In genomic region chr1:234538062-234538731, GRCh38 we compare ENCODE assay signal across 12 cellular contexts. TPM values are rescaled to one million over a fixed set of nuclear protein-coding genes. Genes with fewer than 3 reads are reported as not detected.
A peak's percentile ranks its signal among the peaks of the same experiment; 100 is the strongest.
DNase-seq lines count a peak whose midpoint lies in the region; TF ChIP-seq lines count a peak whose summit lies in the region.
"Had no signal": no experiment of that assay in that cellular context is flagged by ENCODE, and none has a peak within 500 bp of the region (broad histone marks: within the 10 kb centered on the region; RNA-seq: fewer than 3 reads in every experiment).

No MANE protein-coding gene starts in this region.

- H3K27ac ChIP-seq in mesenchymal stem cell (ENCODE audit: low read length, poor library complexity, severe bottlenecking) (no peak overlapping the region), spleen (peak overlapping the region in 5 of 8 donors; percentile 30 to 71 (median 52))

- H3K4me2 ChIP-seq in mesenchymal stem cell (ENCODE audit: low read length, poor library complexity, severe bottlenecking) = no peak overlapping the region

- peaks cover 37% of the 10 kb centered on the region for H3K4me1 Mint-ChIP-seq in chondrocyte (ENCODE audit: low read depth)

- H3K9me3 ChIP-seq in mesenchymal stem cell (ENCODE audit: control insufficient read depth, low read length) = no peaks in the 10 kb centered on the region
- H3K9me3 ChIP-seq in spleen = no peaks in the 10 kb centered on the region
- H3K9me3 ChIP-seq in HAP-1 = no peaks in the 10 kb centered on the region; the same call in 1 of the 2 replicates

- peak overlapping the region in 1 of 2 experiments; percentile 37 for H2BK12ac ChIP-seq in mesenchymal stem cell (ENCODE audit: low read length in 2 of 2)

- H2BK5ac ChIP-seq in mesenchymal stem cell (ENCODE audit: low read depth, low read length, poor library complexity, severe bottlenecking) = no peak overlapping the region

- no peak overlapping the region for H3K23ac ChIP-seq in mesenchymal stem cell (ENCODE audit: low read length in 2 of 2)

- WGBS in mesenchymal stem cell = 92% methylated on average over 18 of the region's 19 CpGs
- WGBS in spleen, 5 donors = 90 to 95% (median 93%) methylated on average over 18 to 19 of the region's 19 CpGs

- no peak overlapping the region for H2BK120ac ChIP-seq in mesenchymal stem cell (ENCODE audit: low read depth, low read length)

- H4K91ac ChIP-seq in mesenchymal stem cell (ENCODE audit: low read length) = peak overlapping the region; percentile 64

- peak overlapping the region; percentile 60 for H2BK15ac ChIP-seq in mesenchymal stem cell (ENCODE audit: low read depth, poor library complexity, severe bottlenecking)

- H2AK5ac ChIP-seq in mesenchymal stem cell (ENCODE audit: low read length, severe bottlenecking) = no peak overlapping the region

- H2AFZ ChIP-seq in mesenchymal stem cell (ENCODE audit: low read depth, low read length) = no peak overlapping the region

- no peaks in the 10 kb centered on the region for H3K79me1 ChIP-seq in mesenchymal stem cell (replicated peaks; ENCODE audit: low read length, poor library complexity, severe bottlenecking)

- no peak overlapping the region for H3K4ac ChIP-seq in mesenchymal stem cell (ENCODE audit: low read depth in 1 of 2, low read length in 2 of 2)

- peaks cover 16% of the 10 kb centered on the region for H3K4me1 ChIP-seq in mesenchymal stem cell (ENCODE audit: control insufficient read depth, insufficient read depth, low read depth, low read length)
- peaks cover 20 to 60% (median 34%) of the 10 kb centered on the region in 6 donors for H3K4me1 ChIP-seq in spleen
- H3K4me1 ChIP-seq in HAP-1 = 0 out of 2 replicates have a peak, but pooled peaks cover 4% of the 10 kb centered on the region

- no peaks in the 10 kb centered on the region for H3K36me3 ChIP-seq in mesenchymal stem cell (ENCODE audit: control insufficient read depth in 1 of 2, insufficient read depth in 2 of 2, low read depth in 1 of 2, low read length in 2 of 2)
- H3K36me3 ChIP-seq in spleen = no peaks in the 10 kb centered on the region
- no peaks in the 10 kb centered on the region for H3K36me3 ChIP-seq in HAP-1 (replicated peaks)

- H3K4me3 ChIP-seq in mesenchymal stem cell (ENCODE audit: insufficient read depth in 1 of 2, low read depth in 1 of 2, low read length in 2 of 2) = no peak overlapping the region
- H3K4me3 ChIP-seq in spleen = no peak overlapping the region
- H3K4me3 ChIP-seq in HAP-1 = no peak overlapping the region

- no peaks in the 10 kb centered on the region for H3K36me3 Mint-ChIP-seq in chondrocyte (ENCODE audit: low read depth)

- H3K9ac ChIP-seq in mesenchymal stem cell (ENCODE audit: low read length) = peak overlapping the region; percentile 37

- no peak overlapping the region for H3K18ac ChIP-seq in mesenchymal stem cell (ENCODE audit: low read depth in 1 of 2, low read length in 2 of 2)

- H3K4me3 Mint-ChIP-seq in chondrocyte (ENCODE audit: unreplicated experiment) = no peak overlapping the region
- H3K4me3 Mint-ChIP-seq: activated CD4-positive, alpha-beta memory T cell treated with anti-CD3 and anti-CD28 coated beads, Interleukin-2, amount 10 ng/mL, durations not matched to agents 7 days and 5 days had no signal

- H3K27ac Mint-ChIP-seq in chondrocyte (ENCODE audit: unreplicated experiment) = no peak overlapping the region
- H3K27ac Mint-ChIP-seq: activated CD4-positive, alpha-beta memory T cell treated with anti-CD3 and anti-CD28 coated beads, Interleukin-2, amount 10 ng/mL, durations not matched to agents 7 days and 5 days had no signal

- TF ChIP-seq POLR2A in spleen (IDR thresholded peaks at IDR 0.05) = no peak

- TF ChIP-seq CTCF in chondrocyte (IDR thresholded peaks at IDR 0.05) (no peak), spleen (IDR thresholded peaks at IDR 0.05 in 8 of 11, conservative IDR thresholded peaks at IDR 0.05 in 3 of 11) (no peak)

- no peaks in the 10 kb centered on the region for H3K9me3 Mint-ChIP-seq in chondrocyte (ENCODE audit: low read depth)
- H3K9me3 Mint-ChIP-seq: activated CD4-positive, alpha-beta memory T cell treated with anti-CD3 and anti-CD28 coated beads, Interleukin-2, amount 10 ng/mL, durations not matched to agents 7 days and 5 days had no signal

- in situ Hi-C loops in G401 (cut with HindIII; ENCODE audit: low sequenced_read_pairs) = no loop called here
- in situ Hi-C loops in HAP-1 (cut with MboI; ENCODE audit: low sequenced_read_pairs) = no loop called here

- H3K27me3 ChIP-seq in mesenchymal stem cell (ENCODE audit: control insufficient read depth in 1 of 2, insufficient read depth in 1 of 2, low read length in 2 of 2) = peaks cover 0 to 5% of the 10 kb centered on the region in 2 experiments
- no peaks in the 10 kb centered on the region for H3K27me3 ChIP-seq in spleen (replicated peaks in 1 of 7)
- H3K27me3 ChIP-seq in HAP-1 (ENCODE audit: low read depth) = no peaks in the 10 kb centered on the region

- DNase-seq in G401 (ENCODE audit: low spot score) (peak; percentile 54), chondrocyte (ENCODE audit: low spot score) (peak; percentile 75), mesenchymal stem cell (no peak), spleen (peak; percentile 44), COLO829 (ENCODE audit: low spot score) (no peak), HAP-1 (ENCODE audit: low spot score in 2 of 2) (no peak), NCI-H345 treated with DMSO at 0.1 percent for 48 hours (lab: John Stamatoyannopoulos, UW; ENCODE audit: unreplicated experiment) (no peak)
- DNase-seq in activated T-cell treated with anti-CD3 and anti-CD28 coated beads, Interleukin-2, amount 50 U/mL, for 48 hours = no peak
- DNase-seq: activated CD4-positive, alpha-beta memory T cell treated with anti-CD3 and anti-CD28 coated beads, Interleukin-2, amount 10 ng/mL, durations not matched to agents 7 days and 5 days; DMS153; KBM-7; NCI-H82 had no signal

- H3K27me3 Mint-ChIP-seq in chondrocyte (ENCODE audit: low read depth) = no peaks in the 10 kb centered on the region
- H3K27me3 Mint-ChIP-seq: activated CD4-positive, alpha-beta memory T cell treated with anti-CD3 and anti-CD28 coated beads, Interleukin-2, amount 10 ng/mL, durations not matched to agents 7 days and 5 days had no signal

- no peak overlapping the region for H3K14ac ChIP-seq in mesenchymal stem cell (ENCODE audit: low read length in 2 of 2)

- no peak overlapping the region for H4K8ac ChIP-seq in mesenchymal stem cell (ENCODE audit: low read length)

- intact Hi-C loops in spleen (cut with DNase I; ENCODE audit: low total_unique reads) = no loop called here

RNA-seq across cellular contexts. Expression of gene TARBP1, which starts 59.2 kb away (rescaled TPM):
- 19.8 and 21.7 TPM in 2 replicates for total RNA-seq in G401 (2014; rRNA removed; shearing (Covaris generic))
- total RNA-seq in chondrocyte (11.2 to 22.2 TPM (median 12.9 TPM) in 3 replicates), spleen (10 to 100 TPM; 27.1 to 41.7 (median 38.9) TPM)
- polyA plus RNA-seq in mesenchymal stem cell (2013, experiment 1 of 2) = 8.1 TPM
- polyA plus RNA-seq in mesenchymal stem cell (2013, experiment 2 of 2) = 6.9 TPM
- polyA plus RNA-seq in spleen = 10 to 100 TPM; 41.1 to 99.7 (median 50.1) TPM

Comparison
In these comparisons a context has a peak if more than half of its experiments do, and no peak if none do; other contexts are left out.
1. DNase-seq: peak in G401 (single experiment), chondrocyte (single experiment) and spleen (single experiment); none in mesenchymal stem cell (single experiment), COLO829 (single experiment), HAP-1 (0 of 2), activated T-cell treated with anti-CD3 and anti-CD28 coated beads, Interleukin-2, amount 50 U/mL, for 48 hours (0 of 2) and NCI-H345 treated with DMSO at 0.1 percent for 48 hours (single experiment).